In genomic region chrX:140762061-140762460, GRCh38 we compare ENCODE assay signal across 1 cellular context.
TF ChIP-seq lines count a peak whose summit lies in the region.

No MANE protein-coding gene starts in this region.

TF ChIP-seq in WTC11, 78 proteins besides CTCF, POLR2A, EP300 and RAD21 (continued from another document):
- TF ChIP-seq AFF4 (CRISPR knock-in tag; IDR thresholded peaks at IDR 0.05; ENCODE audit: borderline replicate concordance) (no peak), JAZF1 (CRISPR knock-in tag; IDR thresholded peaks at IDR 0.05) (no peak), CREM (CRISPR knock-in tag; IDR thresholded peaks at IDR 0.05) (no peak), ZNF121 (CRISPR knock-in tag; IDR thresholded peaks at IDR 0.05) (no peak), CREB1 (CRISPR knock-in tag; IDR thresholded peaks at IDR 0.05) (no peak), PREB (CRISPR knock-in tag; IDR thresholded peaks at IDR 0.05; ENCODE audit: borderline replicate concordance) (no peak), MLX (CRISPR knock-in tag; IDR thresholded peaks at IDR 0.05) (no peak), ZNF396 (CRISPR knock-in tag; IDR thresholded peaks at IDR 0.05; ENCODE audit: borderline replicate concordance) (no peak), FOXJ3 (CRISPR knock-in tag; IDR thresholded peaks at IDR 0.05; ENCODE audit: borderline replicate concordance) (no peak), ZSCAN18 (CRISPR knock-in tag; IDR thresholded peaks at IDR 0.05) (no peak), SOX15 (CRISPR knock-in tag; IDR thresholded peaks at IDR 0.05) (no peak), SP1 (CRISPR knock-in tag; conservative IDR thresholded peaks at IDR 0.05) (no peak)
